Comparison of ENCODE assay signal across 1 cellular context in the genomic region with DNA sequence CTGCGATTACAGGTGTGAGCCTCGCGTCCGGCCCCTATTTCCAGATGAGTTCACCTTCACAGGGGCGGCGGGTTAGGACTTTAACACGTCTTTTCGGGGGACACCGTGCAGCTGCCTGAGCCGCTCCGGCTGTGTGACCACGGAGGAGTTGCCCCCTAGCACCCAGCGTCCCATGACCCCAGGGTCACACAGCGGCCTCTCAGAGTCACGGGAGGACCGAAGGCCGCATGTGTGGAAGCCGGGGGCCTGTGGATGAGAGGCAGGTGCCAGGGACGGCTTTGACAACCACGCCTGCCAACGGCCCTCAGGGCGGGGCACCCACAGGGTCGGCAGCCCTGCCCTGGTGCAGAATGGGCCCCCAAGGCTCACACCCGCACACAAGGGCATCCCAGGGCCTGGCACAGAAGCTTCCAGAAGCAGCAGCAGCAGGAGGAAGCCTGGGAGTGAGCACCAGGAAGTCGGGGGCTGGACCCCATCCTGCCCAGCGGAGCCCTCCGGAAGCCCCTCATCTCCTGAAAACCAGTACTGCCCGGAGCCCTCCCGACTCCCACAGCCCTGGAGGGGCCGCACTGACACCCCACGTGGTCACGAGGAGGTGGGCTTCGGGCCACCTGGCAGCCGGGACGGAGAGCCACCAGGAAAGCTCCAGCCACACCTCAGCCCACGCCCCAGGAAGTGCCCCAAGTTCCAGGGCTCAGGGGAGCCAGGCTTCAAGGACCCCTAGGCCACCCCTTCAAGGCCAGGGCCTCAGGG.
A peak's percentile ranks its signal among the peaks of the same experiment; 100 is the strongest.
TF ChIP-seq lines count a peak whose summit lies in the region.

No MANE protein-coding gene starts in this region.

TF ChIP-seq in K562, 482 proteins besides CTCF, POLR2A, EP300 and RAD21:
- TF ChIP-seq CREBBP (IDR thresholded peaks at IDR 0.05; ENCODE audit: low read depth, low read length) (no peak), PCBP1 (IDR thresholded peaks at IDR 0.05; ENCODE audit: low read depth, low read length, poor library complexity, severe bottlenecking) (no peak), YBX1 (IDR thresholded peaks at IDR 0.05) (no peak), MAFK (IDR thresholded peaks at IDR 0.05; ENCODE audit: low read length) (no peak), MBD2 (IDR thresholded peaks at IDR 0.05; ENCODE audit: borderline replicate concordance, low read depth) (no peak)
- TF ChIP-seq, protein P1, sequence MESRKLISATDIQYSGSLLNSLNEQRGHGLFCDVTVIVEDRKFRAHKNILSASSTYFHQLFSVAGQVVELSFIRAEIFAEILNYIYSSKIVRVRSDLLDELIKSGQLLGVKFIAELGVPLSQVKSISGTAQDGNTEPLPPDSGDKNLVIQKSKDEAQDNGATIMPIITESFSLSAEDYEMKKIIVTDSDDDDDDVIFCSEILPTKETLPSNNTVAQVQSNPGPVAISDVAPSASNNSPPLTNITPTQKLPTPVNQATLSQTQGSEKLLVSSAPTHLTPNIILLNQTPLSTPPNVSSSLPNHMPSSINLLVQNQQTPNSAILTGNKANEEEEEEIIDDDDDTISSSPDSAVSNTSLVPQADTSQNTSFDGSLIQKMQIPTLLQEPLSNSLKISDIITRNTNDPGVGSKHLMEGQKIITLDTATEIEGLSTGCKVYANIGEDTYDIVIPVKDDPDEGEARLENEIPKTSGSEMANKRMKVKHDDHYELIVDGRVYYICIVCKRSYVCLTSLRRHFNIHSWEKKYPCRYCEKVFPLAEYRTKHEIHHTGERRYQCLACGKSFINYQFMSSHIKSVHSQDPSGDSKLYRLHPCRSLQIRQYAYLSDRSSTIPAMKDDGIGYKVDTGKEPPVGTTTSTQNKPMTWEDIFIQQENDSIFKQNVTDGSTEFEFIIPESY (CRISPR knock-in tag; IDR thresholded peaks at IDR 0.05) = 0 out of 2 replicates have a peak, but pooled peaks have one; percentile 10
